ENCODE assay signal across 16 cellular contexts in the genomic region with DNA sequence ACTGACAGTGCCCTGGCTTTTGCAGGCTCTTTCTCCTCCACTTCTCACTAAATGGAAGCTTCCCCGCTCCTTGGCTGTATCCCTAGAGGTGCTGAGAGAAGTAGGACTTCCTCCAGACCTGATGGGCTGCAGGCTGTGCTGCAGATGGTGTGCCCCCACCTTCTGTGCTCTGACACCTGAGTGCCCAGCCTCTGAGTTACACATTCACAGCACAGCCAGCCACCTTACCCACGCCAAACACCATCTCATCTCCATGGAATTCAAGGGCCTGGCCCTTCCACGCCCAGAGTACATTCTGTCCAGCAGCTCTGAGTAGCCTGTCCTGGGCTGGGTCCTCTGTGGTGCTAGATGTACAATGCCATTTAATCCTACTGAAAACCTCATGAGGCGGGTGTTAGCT. TPM values are rescaled to one million over a fixed set of nuclear protein-coding genes. Genes with fewer than 3 reads are reported as not detected.
DNase-seq lines count a peak whose midpoint lies in the region; ATAC-seq and TF ChIP-seq lines count a peak whose summit lies in the region.
"Had no signal": no experiment of that assay in that cellular context is flagged by ENCODE, and none has a peak within 500 bp of the region (broad histone marks: within the 10 kb centered on the region; RNA-seq: fewer than 3 reads in every experiment).

No MANE protein-coding gene starts in this region.

- peaks cover 11% of the 10 kb centered on the region for H3K9me3 Mint-ChIP-seq in Caco-2 (ENCODE audit: unreplicated experiment)
- peaks cover 16% of the 10 kb centered on the region for H3K9me3 Mint-ChIP-seq in neural progenitor cell

- H3K9me3 ChIP-seq in Caco-2 = peaks cover 5% of the 10 kb centered on the region; the same call in 1 of the 2 replicates
- H3K9me3 ChIP-seq in PC-9 (ENCODE audit: insufficient read depth, low read depth) = no peaks in the 10 kb centered on the region
- no peaks in the 10 kb centered on the region for H3K9me3 ChIP-seq in neural progenitor cell (ENCODE audit: low read depth)
- H3K9me3 ChIP-seq in effector memory CD4-positive, alpha-beta T cell (ENCODE audit: control insufficient read depth, low read length) = no peaks in the 10 kb centered on the region

- no peaks in the 10 kb centered on the region for H3K79me2 ChIP-seq in PC-9 (ENCODE audit: low read depth)
- no peaks in the 10 kb centered on the region for H3K79me2 ChIP-seq in neural progenitor cell (ENCODE audit: low read depth)

- BruUV-seq in Caco-2 (replicated peaks; lab: Mats Ljungman, UMichigan) (no TSS peak), PC-9 (replicated peaks; lab: Mats Ljungman, UMichigan) (no TSS peak)

- H3K27ac ChIP-seq in PC-9 (no peak overlapping the region), neural progenitor cell (no peak overlapping the region), coronary artery (peak overlapping the region in 1 of 2 donors; percentile 12)
- H3K27ac ChIP-seq in effector memory CD4-positive, alpha-beta T cell (ENCODE audit: insufficient read depth, low read length, poor library complexity, severe bottlenecking) = no peak overlapping the region

- no peak overlapping the region for H3K9ac ChIP-seq in neural progenitor cell

- H3K4me2 ChIP-seq in PC-9 (no peak overlapping the region), neural progenitor cell (no peak overlapping the region)

- H3K27me3 Mint-ChIP-seq in Caco-2 (ENCODE audit: insufficient read depth, unreplicated experiment) (no peaks in the 10 kb centered on the region), neural progenitor cell (ENCODE audit: insufficient read depth, low read depth) (peaks cover 4% of the 10 kb centered on the region)
- H3K27me3 Mint-ChIP-seq: activated CD4-positive, alpha-beta memory T cell treated with anti-CD3 and anti-CD28 coated beads for 36 hours had no signal

- TF ChIP-seq CTCF in Caco-2 (IDR thresholded peaks at IDR 0.05; ENCODE audit: insufficient read depth in 1 of 2, low read depth in 1 of 2, low read length in 1 of 2, severe bottlenecking in 1 of 2, unreplicated experiment in 1 of 2) (no peak), PC-9 (conservative IDR thresholded peaks at IDR 0.05) (no peak), fibroblast of mammary gland (conservative IDR thresholded peaks at IDR 0.05; ENCODE audit: control insufficient read depth, insufficient read depth, low read depth, low read length) (no peak), neural progenitor cell (IDR thresholded peaks at IDR 0.05) (no peak), coronary artery (IDR thresholded peaks at IDR 0.05) (no peak)

- DNase-seq in Caco-2 = no peak
- peak; percentile 44 to 50 for DNase-seq in PC-9
- peak; percentile 34 for DNase-seq in fibroblast of mammary gland (ENCODE audit: low read depth)
- DNase-seq in neural progenitor cell (ENCODE audit: low spot score) = no peak
- DNase-seq in NCI-H2107 (lab: John Stamatoyannopoulos, UW) = no peak
- no peak for DNase-seq in effector memory CD4-positive, alpha-beta T cell
- no peak for DNase-seq in coronary artery (ENCODE audit: low spot score)
- DNase-seq: activated CD4-positive, alpha-beta memory T cell treated with anti-CD3 and anti-CD28 coated beads for 36 hours; activated effector memory CD4-positive, alpha-beta T cell treated with Interleukin-2 at 50 U/mL for 16 hours; AML-193; central memory CD4-positive, alpha-beta T cell; NCI-H1092 treated with DMSO at 0.1 percent for 48 hours; stimulated activated CD8-positive, alpha-beta memory T cell treated with anti-CD3 and anti-CD28 coated beads, Interleukin-4, amount 100 ng/mL, for 48 hours; T1000 had no signal

- H3K27me3 ChIP-seq in Caco-2 (replicated peaks; ENCODE audit: control insufficient read depth, insufficient read depth, low read length) (no peaks in the 10 kb centered on the region), PC-9 (ENCODE audit: insufficient read depth, low read depth) (no peaks in the 10 kb centered on the region), neural progenitor cell (no peaks in the 10 kb centered on the region)
- H3K27me3 ChIP-seq in effector memory CD4-positive, alpha-beta T cell (replicated peaks; ENCODE audit: control insufficient read depth, insufficient read depth, low read length, poor library complexity, severe bottlenecking) = no peaks in the 10 kb centered on the region

- H3K36me3 Mint-ChIP-seq in Caco-2 (ENCODE audit: insufficient read depth, unreplicated experiment) (peaks cover 20% of the 10 kb centered on the region), neural progenitor cell (peaks cover 31% of the 10 kb centered on the region)

- peaks cover 18% of the 10 kb centered on the region for H3K4me1 Mint-ChIP-seq in Caco-2 (ENCODE audit: low read depth, unreplicated experiment)
- H3K4me1 Mint-ChIP-seq in neural progenitor cell = no peaks in the 10 kb centered on the region

- H3K4me3 Mint-ChIP-seq in Caco-2 (ENCODE audit: unreplicated experiment) = no peak overlapping the region
- peak overlapping the region; percentile 63 for H3K4me3 Mint-ChIP-seq in neural progenitor cell
- H3K4me3 Mint-ChIP-seq: activated CD4-positive, alpha-beta memory T cell treated with anti-CD3 and anti-CD28 coated beads for 36 hours had no signal

- H3K27ac Mint-ChIP-seq in Caco-2 (ENCODE audit: unreplicated experiment) = peak overlapping the region; percentile 19
- H3K27ac Mint-ChIP-seq in neural progenitor cell = no peak overlapping the region
- H3K27ac Mint-ChIP-seq: activated CD4-positive, alpha-beta memory T cell treated with anti-CD3 and anti-CD28 coated beads for 36 hours had no signal

- no peak overlapping the region for H3K4me3 ChIP-seq in Caco-2 (ENCODE audit: low read depth, low read length)
- H3K4me3 ChIP-seq in PC-9 = no peak overlapping the region
- H3K4me3 ChIP-seq in fibroblast of mammary gland (ENCODE audit: control insufficient read depth, low read depth, low read length) = no peak overlapping the region
- H3K4me3 ChIP-seq in neural progenitor cell = no peak overlapping the region
- no peak overlapping the region for H3K4me3 ChIP-seq in effector memory CD4-positive, alpha-beta T cell (ENCODE audit: insufficient read depth, low read depth, low read length, poor library complexity, severe bottlenecking)
- no peak overlapping the region for H3K4me3 ChIP-seq in coronary artery

- peaks cover 6% of the 10 kb centered on the region; the same call in 1 of the 2 replicates for H3F3A ChIP-seq in PC-9 (ENCODE audit: insufficient read depth, low read depth)
- no peaks in the 10 kb centered on the region for H3F3A ChIP-seq in neural progenitor cell (ENCODE audit: low read depth)

- H4K20me1 ChIP-seq in PC-9 (ENCODE audit: insufficient read depth) = no peaks in the 10 kb centered on the region
- H4K20me1 ChIP-seq in neural progenitor cell (ENCODE audit: low read depth) = no peaks in the 10 kb centered on the region

- no peak for ATAC-seq in HG03442 (IDR thresholded peaks at IDR 0.05; ENCODE audit: unreplicated experiment)

- H3K4me1 ChIP-seq in Caco-2 = peaks cover 6% of the 10 kb centered on the region
- H3K4me1 ChIP-seq in PC-9 (replicated peaks; ENCODE audit: insufficient read depth) = peaks cover 30% of the 10 kb centered on the region
- H3K4me1 ChIP-seq in neural progenitor cell = no peaks in the 10 kb centered on the region
- no peaks in the 10 kb centered on the region for H3K4me1 ChIP-seq in effector memory CD4-positive, alpha-beta T cell (ENCODE audit: control insufficient read depth, insufficient read depth, low read length, poor library complexity, severe bottlenecking)

- no peaks in the 10 kb centered on the region for H3K9me2 ChIP-seq in PC-9 (ENCODE audit: insufficient read depth)

- POLR2A ChIA-PET in Caco-2 (lab: Charles Lee) = interaction anchor here (0.6 kb wide), 1 partner anchor 161 kb away, joined by 3 read pairs; no protein-coding TSS in a partner anchor
- POLR2A ChIA-PET in PC-9 (lab: Charles Lee; ENCODE audit: unreplicated experiment) = no interaction called here

- intact Hi-C loops in Caco-2 (cut with micrococcal nuclease; ENCODE audit: unreplicated experiment) (no loop called here), PC-9 (cut with micrococcal nuclease; ENCODE audit: unreplicated experiment) (no loop called here)

- no peak overlapping the region for H2AFZ ChIP-seq in PC-9
- H2AFZ ChIP-seq in neural progenitor cell (replicated peaks) = no peak overlapping the region

- H3K36me3 ChIP-seq in Caco-2 (ENCODE audit: control insufficient read depth, insufficient read depth, low read length) (no peaks in the 10 kb centered on the region), PC-9 (ENCODE audit: low read depth) (0 out of 2 replicates have a peak, but pooled peaks cover 6% of the 10 kb centered on the region), neural progenitor cell (no peaks in the 10 kb centered on the region)
- H3K36me3 ChIP-seq in effector memory CD4-positive, alpha-beta T cell (ENCODE audit: control insufficient read depth, insufficient read depth, low read length) = peaks cover 42% of the 10 kb centered on the region

- CTCF ChIA-PET in Caco-2 (lab: Charles Lee) = interaction anchor here (0.6 to 0.9 kb wide), 2 partner anchors 157 to 1019 kb away, joined by 3 to 4 read pairs; partner anchors contain the start of gene CFB
- CTCF ChIA-PET in PC-9 (lab: Charles Lee) = interaction anchor here (0.5 to 0.6 kb wide), 2 partner anchors 16 to 118 kb away, joined by 4 to 9 read pairs; no protein-coding TSS in a partner anchor

RNA-seq across cellular contexts. Expression of gene SFTA2, which starts 5.3 kb away (rescaled TPM):
- total RNA-seq in Caco-2 (2022) = 6.6 and 9.6 TPM in 2 replicates
- total RNA-seq in PC-9 (2021) = 0.72 and 0.75 TPM in 2 replicates
- not detected in 2 replicates for total RNA-seq in neural progenitor cell (ENCODE audit: low replicate concordance)
- total RNA-seq: activated CD4-positive, alpha-beta memory T cell treated with anti-CD3 and anti-CD28 coated beads for 36 hours; NCI-H460 had no signal

RNA-seq across cellular contexts. Expression of gene VARS2, which starts 12.6 kb away (rescaled TPM):
- 32.1 and 37.5 TPM in 2 replicates for total RNA-seq in Caco-2 (2022)
- 59.4 and 60.3 TPM in 2 replicates for total RNA-seq in PC-9 (2021)
- 21.5 and 64.6 TPM in 2 replicates for total RNA-seq in neural progenitor cell (ENCODE audit: low replicate concordance)

RNA-seq across cellular contexts. Expression of gene MUCL3, which starts 14.1 kb away (rescaled TPM):
- 0.16 TPM in 1 of 2 replicates, not detected in the other for total RNA-seq in Caco-2 (2022)
- not detected in 2 replicates for total RNA-seq in PC-9 (2021)
- 0.03 TPM in 1 of 2 replicates, not detected in the other for total RNA-seq in neural progenitor cell (ENCODE audit: low replicate concordance)
- total RNA-seq: activated CD4-positive, alpha-beta memory T cell treated with anti-CD3 and anti-CD28 coated beads for 36 hours had no signal

RNA-seq across cellular contexts. Expression of gene GTF2H4, which starts 18.6 kb away (rescaled TPM):
- total RNA-seq in Caco-2 (2022) (40.6 and 43.6 TPM in 2 replicates), PC-9 (2021) (31.3 and 43.9 TPM in 2 replicates), neural progenitor cell (ENCODE audit: low replicate concordance) (29.2 and 50.0 TPM in 2 replicates)

RNA-seq across cellular contexts. Expression of gene DDR1, which starts 42.3 kb away (rescaled TPM):
- total RNA-seq in Caco-2 (2022) (113 and 115 TPM in 2 replicates), PC-9 (2021) (267 and 269 TPM in 2 replicates), neural progenitor cell (ENCODE audit: low replicate concordance) (85.3 and 234 TPM in 2 replicates)

Comparison
In these comparisons a context has a peak if more than half of its experiments do, and no peak if none do; other contexts are left out.
1. DNase-seq: peak in PC-9 (2 of 2) and fibroblast of mammary gland (single experiment); none in Caco-2 (0 of 2), neural progenitor cell (single experiment), NCI-H2107 (single experiment), effector memory CD4-positive, alpha-beta T cell (0 of 3) and coronary artery (single experiment).